7 cellular contexts compared by ENCODE assay signal in the genomic region with DNA sequence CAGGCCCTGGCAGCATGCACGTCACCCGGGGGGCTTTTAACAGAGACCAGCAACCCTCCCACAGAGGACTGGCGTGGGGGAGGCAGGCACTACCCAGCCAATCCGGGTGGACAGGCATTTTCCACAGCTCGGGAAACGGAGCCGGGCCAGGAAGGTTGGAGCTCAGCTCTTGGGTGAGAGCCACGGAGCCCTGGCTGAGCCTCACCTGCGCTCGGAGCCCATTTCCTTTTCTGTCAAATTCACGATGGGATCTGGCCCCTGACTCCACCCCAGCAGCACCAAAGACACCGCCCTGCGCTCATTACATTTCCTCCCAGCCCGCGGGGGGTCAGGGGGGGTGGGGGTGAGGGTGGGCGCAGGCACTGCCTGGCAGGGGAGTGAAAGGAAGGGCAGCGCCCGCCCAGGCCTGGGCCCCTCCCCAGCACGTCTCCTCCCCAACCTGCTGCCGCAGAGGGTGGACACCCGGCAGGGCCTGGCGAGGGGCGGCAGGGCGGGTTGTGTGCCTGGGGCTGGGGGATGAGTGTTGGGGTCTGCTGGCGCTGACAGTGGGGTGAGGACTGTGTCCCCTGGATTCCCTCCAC.
DNase-seq lines count a peak whose midpoint lies in the region; ATAC-seq and TF ChIP-seq lines count a peak whose summit lies in the region.
"Not testable (repeated sequence)": the region's sequence is repeated elsewhere in the genome, so short reads cannot be mapped to it uniquely, and the experiment has no call there.

No MANE protein-coding gene starts in this region.

- DNase-seq in ascending aorta (ENCODE audit: low spot score in 2 of 2); right atrium auricular region (ENCODE audit: low spot score); stomach; upper lobe of left lung: not testable (repeated sequence)
- DNase-seq in Right ventricle myocardium inferior (ENCODE audit: missing footprints) = peak; percentile 32
- peak; percentile 66 to 80 (median 80) for DNase-seq in right lobe of liver
- peak in 2 of 5 donors; percentile 51 to 59 for DNase-seq in ovary

- intact Hi-C loops in ascending aorta (cut with DNase I); Right ventricle myocardium inferior (cut with DNase I); right lobe of liver (cut with DNase I); ovary (cut with DNase I); stomach (cut with DNase I; ENCODE audit: low total_unique reads): not testable (repeated sequence)

- ATAC-seq in Right ventricle myocardium inferior = peak; percentile 3
- peak; percentile 43 to 61 (median 56) for ATAC-seq in right lobe of liver
- not testable (repeated sequence) for ATAC-seq in upper lobe of left lung (ENCODE audit: low FRiP score in 2 of 2)

- not testable (repeated sequence) for TF ChIP-seq POLR2A in right lobe of liver (IDR thresholded peaks at IDR 0.05); ovary (IDR thresholded peaks at IDR 0.05); stomach (IDR thresholded peaks at IDR 0.05); upper lobe of left lung (IDR thresholded peaks at IDR 0.05)

- TF ChIP-seq CTCF in ascending aorta (IDR thresholded peaks at IDR 0.05); right atrium auricular region (IDR thresholded peaks at IDR 0.05); right lobe of liver (IDR thresholded peaks at IDR 0.05); ovary (IDR thresholded peaks at IDR 0.05); stomach (IDR thresholded peaks at IDR 0.05); upper lobe of left lung (IDR thresholded peaks at IDR 0.05): not testable (repeated sequence)

- WGBS in right lobe of liver (ENCODE audit: insufficient coverage, low coverage, low lambda C conversion rate, missing lambda C conversion rate) = 19% methylated on average over 3 of the region's 25 CpGs
- 49 to 75% (median 69%) methylated on average over 16 to 25 of the region's 25 CpGs for WGBS in ovary, 3 donors
- WGBS in stomach, 5 donors = 87 to 94% (median 90%) methylated on average over 8 to 25 of the region's 25 CpGs
- 82% methylated on average over 20 of the region's 25 CpGs; no CpG with 5 or more reads in 1 of the 2 donors for whole genome bisulfite sequencing in upper lobe of left lung, 2 donors

- H3K4me3 ChIP-seq in ascending aorta, right atrium auricular region, ovary, stomach, upper lobe of left lung: not testable (repeated sequence)
- H3K4me3 ChIP-seq in right lobe of liver = peak overlapping the region in 2 of 3 donors; percentile 27 to 29

- H3K36me3 ChIP-seq in ascending aorta, right atrium auricular region, right lobe of liver, ovary, stomach, upper lobe of left lung: not testable (repeated sequence)

- H3K27ac ChIP-seq in ascending aorta = peak overlapping the region; percentile 27 to 48
- H3K27ac ChIP-seq in right atrium auricular region = peak overlapping the region; percentile 69 to 80
- H3K27ac ChIP-seq in right lobe of liver = peak overlapping the region; percentile 88 to 96 (median 92)
- H3K27ac ChIP-seq in ovary = peak overlapping the region; percentile 59 to 88
- H3K27ac ChIP-seq in stomach = peak overlapping the region in 3 of 5 donors; percentile 20 to 53 (median 51)
- peak overlapping the region; percentile 24 to 69 (median 34) for H3K27ac ChIP-seq in upper lobe of left lung

- not testable (repeated sequence) for H3K4me1 ChIP-seq in ascending aorta
- H3K4me1 ChIP-seq in right atrium auricular region (peaks cover 0 to 46% of the 10 kb centered on the region in 2 donors), right lobe of liver (peaks cover 0 to 27% (median 5%) of the 10 kb centered on the region in 4 donors), ovary (ENCODE audit: insufficient read depth) (peaks cover 17% of the 10 kb centered on the region), stomach (peaks cover 0 to 30% (median 7%) of the 10 kb centered on the region in 4 donors), upper lobe of left lung (peaks cover 0 to 22% (median 12%) of the 10 kb centered on the region in 4 donors)

- not testable (repeated sequence) for H3K9me3 ChIP-seq in ascending aorta, right atrium auricular region, right lobe of liver, ovary, stomach, upper lobe of left lung

- TF ChIP-seq EP300 in ovary (IDR thresholded peaks at IDR 0.05); stomach (IDR thresholded peaks at IDR 0.05); upper lobe of left lung (IDR thresholded peaks at IDR 0.05): not testable (repeated sequence)

- not testable (repeated sequence) for H3K27me3 ChIP-seq in ascending aorta, right atrium auricular region, right lobe of liver, ovary, stomach, upper lobe of left lung

Comparison
In these comparisons a context has a peak if more than half of its experiments do, and no peak if none do; other contexts are left out.
1. H3K27ac ChIP-seq: peak in every context shown above with its lines; median percentile 92 in right lobe of liver; 74 in right atrium auricular region; 74 in ovary; 51 in stomach; 38 in ascending aorta; 34 in upper lobe of left lung.